ENCODE assay signal across 22 cellular contexts in genomic region chr4:77805802-77806201, GRCh38. TPM values are rescaled to one million over a fixed set of nuclear protein-coding genes. Genes with fewer than 3 reads are reported as not detected.
DNase-seq lines count a peak whose midpoint lies in the region; ATAC-seq lines count a peak whose summit lies in the region.
"Had no signal": no experiment of that assay in that cellular context is flagged by ENCODE, and none has a peak within 500 bp of the region (broad histone marks: within the 10 kb centered on the region; RNA-seq: fewer than 3 reads in every experiment).

No MANE protein-coding gene starts in this region.

- CTCF ChIA-PET in activated CD4-positive, alpha-beta T cell treated with anti-CD3 and anti-CD28 coated beads for 36 hours (lab: Charles Lee), result interaction anchor here (0.7 to 0.9 kb wide), 2 partner anchors 11 to 59 kb away, joined by 3 read pairs; no protein-coding TSS in a partner anchor
- CTCF ChIA-PET in activated CD4-positive, alpha-beta T cell treated with anti-CD3 and anti-CD28 coated beads, Interleukin-2, amount 10 ng/mL, durations not matched to agents 7 days and 5 days (lab: Charles Lee), result interaction anchor here (1.2 kb wide), 1 partner anchor 82 kb away, joined by 3 read pairs; no protein-coding TSS in a partner anchor
- CTCF ChIA-PET in CD8-positive, alpha-beta memory T cell (lab: Charles Lee), result no interaction called here

- no peaks in the 10 kb centered on the region for H3K27me3 Mint-ChIP-seq in activated CD4-positive, alpha-beta T cell treated with anti-CD3 and anti-CD28 coated beads for 36 hours
- H3K27me3 Mint-ChIP-seq in activated CD4-positive, alpha-beta T cell treated with anti-CD3 and anti-CD28 coated beads, Interleukin-2, amount 10 ng/mL, durations not matched to agents 7 days and 5 days, result no peaks in the 10 kb centered on the region
- H3K27me3 Mint-ChIP-seq in CD8-positive, alpha-beta memory T cell, result no peaks in the 10 kb centered on the region
- no peaks in the 10 kb centered on the region for H3K27me3 Mint-ChIP-seq in activated naive CD8-positive, alpha-beta T cell treated with anti-CD3 and anti-CD28 coated beads for 36 hours
- no peaks in the 10 kb centered on the region for H3K27me3 Mint-ChIP-seq in natural killer cell treated with Interleukin-12 subunit alpha and Interleukin-12 subunit beta and Interleukin-15 and Interleukin-18, amount 100 ng/mL, for 72 hours
- H3K27me3 Mint-ChIP-seq: progenitor cell of endocrine pancreas had no signal

- H3K27me3 ChIP-seq in CD8-positive, alpha-beta memory T cell (ENCODE audit: insufficient read depth, low read length, poor library complexity, severe bottlenecking), result no peaks in the 10 kb centered on the region
- no peaks in the 10 kb centered on the region for H3K27me3 ChIP-seq in H7 (ENCODE audit: control insufficient read depth, insufficient read depth, low read length)
- H3K27me3 ChIP-seq: upper lobe of left lung had no signal

- H3K27ac ChIP-seq in CD8-positive, alpha-beta memory T cell (ENCODE audit: low read depth, low read length), result no peak overlapping the region
- H3K27ac ChIP-seq: A549, HL-60, lower lobe of right lung, upper lobe of left lung had no signal

- H3K4me3 ChIP-seq in CD8-positive, alpha-beta memory T cell (ENCODE audit: low read length), result no peak overlapping the region
- no peak overlapping the region for H3K4me3 ChIP-seq in H7 (ENCODE audit: insufficient read depth, low read depth, low read length)
- H3K4me3 ChIP-seq: A549, lower lobe of right lung, mucosa of descending colon, upper lobe of left lung had no signal

- no peaks in the 10 kb centered on the region for H3K36me3 ChIP-seq in CD8-positive, alpha-beta memory T cell (ENCODE audit: insufficient read depth, low read length)
- no peaks in the 10 kb centered on the region for H3K36me3 ChIP-seq in H7 (replicated peaks; ENCODE audit: control insufficient read depth, insufficient read depth, low read length)
- H3K36me3 ChIP-seq: upper lobe of left lung had no signal

- intact Hi-C loops in activated CD4-positive, alpha-beta T cell treated with anti-CD3 and anti-CD28 coated beads for 36 hours (cut with DNase I, micrococcal nuclease), result loop anchor here in 1 of 2 experiments (1.0 kb wide), 1 partner anchor 8 kb away; no protein-coding TSS in a partner anchor

- no peaks in the 10 kb centered on the region for H3K9me3 Mint-ChIP-seq in activated CD4-positive, alpha-beta T cell treated with anti-CD3 and anti-CD28 coated beads for 36 hours (ENCODE audit: low read depth)
- H3K9me3 Mint-ChIP-seq in activated CD4-positive, alpha-beta T cell treated with anti-CD3 and anti-CD28 coated beads, Interleukin-2, amount 10 ng/mL, durations not matched to agents 7 days and 5 days, result no peaks in the 10 kb centered on the region
- no peaks in the 10 kb centered on the region for H3K9me3 Mint-ChIP-seq in CD8-positive, alpha-beta memory T cell
- peaks cover 2% of the 10 kb centered on the region for H3K9me3 Mint-ChIP-seq in activated naive CD8-positive, alpha-beta T cell treated with anti-CD3 and anti-CD28 coated beads for 36 hours
- H3K9me3 Mint-ChIP-seq in natural killer cell treated with Interleukin-12 subunit alpha and Interleukin-12 subunit beta and Interleukin-15 and Interleukin-18, amount 100 ng/mL, for 72 hours, result no peaks in the 10 kb centered on the region
- H3K9me3 Mint-ChIP-seq: H9 had no signal

- no peaks in the 10 kb centered on the region for H3K9me3 ChIP-seq in CD8-positive, alpha-beta memory T cell (ENCODE audit: low read length)
- H3K9me3 ChIP-seq: A549, Caco-2, lower lobe of right lung, mucosa of descending colon, upper lobe of left lung had no signal

- peak overlapping the region; percentile 67 for H3K27ac Mint-ChIP-seq in activated CD4-positive, alpha-beta T cell treated with anti-CD3 and anti-CD28 coated beads for 36 hours
- no peak overlapping the region for H3K27ac Mint-ChIP-seq in activated CD4-positive, alpha-beta T cell treated with anti-CD3 and anti-CD28 coated beads, Interleukin-2, amount 10 ng/mL, durations not matched to agents 7 days and 5 days
- peak overlapping the region in 6 of 8 donors; percentile 2 to 75 (median 34) for H3K27ac Mint-ChIP-seq in CD8-positive, alpha-beta memory T cell
- peak overlapping the region; percentile 74 for H3K27ac Mint-ChIP-seq in activated naive CD8-positive, alpha-beta T cell treated with anti-CD3 and anti-CD28 coated beads for 36 hours
- peak overlapping the region; percentile 45 to 49 for H3K27ac Mint-ChIP-seq in natural killer cell treated with Interleukin-12 subunit alpha and Interleukin-12 subunit beta and Interleukin-15 and Interleukin-18, amount 100 ng/mL, for 72 hours
- H3K27ac Mint-ChIP-seq: progenitor cell of endocrine pancreas had no signal

- DNase-seq in activated CD4-positive, alpha-beta T cell treated with anti-CD3 and anti-CD28 coated beads for 36 hours, result no peak
- no peak for DNase-seq in activated CD4-positive, alpha-beta T cell treated with anti-CD3 and anti-CD28 coated beads, Interleukin-2, amount 10 ng/mL, durations not matched to agents 7 days and 5 days
- DNase-seq in CD8-positive, alpha-beta memory T cell, result no peak
- no peak for DNase-seq in activated naive CD8-positive, alpha-beta T cell treated with anti-CD3 and anti-CD28 coated beads for 36 hours
- DNase-seq in natural killer cell treated with Interleukin-12 subunit alpha and Interleukin-12 subunit beta and Interleukin-15 and Interleukin-18, amount 100 ng/mL, for 72 hours (ENCODE audit: low spot score), result no peak
- DNase-seq in H7, result no peak
- DNase-seq: activated naive CD4-positive, alpha-beta T cell treated with Interleukin-2 at 50 U/mL for 16 hours; Caco-2; central memory CD4-positive, alpha-beta T cell; DMS79 treated with DMSO at 0.1 percent for 48 hours; H9; lower lobe of right lung; mucosa of descending colon; NCI-H1092; NCI-H1930; NCI-H526; upper lobe of left lung had no signal

- H3K36me3 Mint-ChIP-seq in activated CD4-positive, alpha-beta T cell treated with anti-CD3 and anti-CD28 coated beads for 36 hours (ENCODE audit: low read depth), result peaks cover 18% of the 10 kb centered on the region
- H3K36me3 Mint-ChIP-seq in activated CD4-positive, alpha-beta T cell treated with anti-CD3 and anti-CD28 coated beads, Interleukin-2, amount 10 ng/mL, durations not matched to agents 7 days and 5 days (ENCODE audit: low read depth), result peaks cover 36% of the 10 kb centered on the region
- H3K36me3 Mint-ChIP-seq in CD8-positive, alpha-beta memory T cell, result peaks cover 0 to 52% (median 7%) of the 10 kb centered on the region in 3 donors
- H3K36me3 Mint-ChIP-seq in activated naive CD8-positive, alpha-beta T cell treated with anti-CD3 and anti-CD28 coated beads for 36 hours, result peaks cover 32% of the 10 kb centered on the region
- H3K36me3 Mint-ChIP-seq in natural killer cell treated with Interleukin-12 subunit alpha and Interleukin-12 subunit beta and Interleukin-15 and Interleukin-18, amount 100 ng/mL, for 72 hours, result no peaks in the 10 kb centered on the region

- POLR2A ChIA-PET in activated CD4-positive, alpha-beta T cell treated with anti-CD3 and anti-CD28 coated beads for 36 hours (lab: Charles Lee), result interaction anchor here (0.7 kb wide), 1 partner anchor 10 kb away, joined by 3 read pairs; no protein-coding TSS in a partner anchor
- POLR2A ChIA-PET in activated CD4-positive, alpha-beta T cell treated with anti-CD3 and anti-CD28 coated beads, Interleukin-2, amount 10 ng/mL, durations not matched to agents 7 days and 5 days (lab: Charles Lee), result no interaction called here
- POLR2A ChIA-PET in CD8-positive, alpha-beta memory T cell (lab: Charles Lee), result interaction anchor here (1.4 kb wide), 1 partner anchor 57 kb away, joined by 4 read pairs; the partner anchor contains the start of gene MRPL1

- peaks cover 74% of the 10 kb centered on the region for H3K4me1 Mint-ChIP-seq in activated CD4-positive, alpha-beta T cell treated with anti-CD3 and anti-CD28 coated beads for 36 hours
- H3K4me1 Mint-ChIP-seq in activated CD4-positive, alpha-beta T cell treated with anti-CD3 and anti-CD28 coated beads, Interleukin-2, amount 10 ng/mL, durations not matched to agents 7 days and 5 days, result peaks cover 51% of the 10 kb centered on the region
- H3K4me1 Mint-ChIP-seq in CD8-positive, alpha-beta memory T cell, result peaks cover 78 to 93% (median 93%) of the 10 kb centered on the region in 3 donors
- H3K4me1 Mint-ChIP-seq in activated naive CD8-positive, alpha-beta T cell treated with anti-CD3 and anti-CD28 coated beads for 36 hours, result peaks cover 64% of the 10 kb centered on the region
- H3K4me1 Mint-ChIP-seq in natural killer cell treated with Interleukin-12 subunit alpha and Interleukin-12 subunit beta and Interleukin-15 and Interleukin-18, amount 100 ng/mL, for 72 hours (ENCODE audit: low read depth in 2 of 2), result peaks cover 55 to 59% of the 10 kb centered on the region in 2 donors

- no peak overlapping the region for H3K4me3 Mint-ChIP-seq in activated CD4-positive, alpha-beta T cell treated with anti-CD3 and anti-CD28 coated beads for 36 hours
- no peak overlapping the region for H3K4me3 Mint-ChIP-seq in activated CD4-positive, alpha-beta T cell treated with anti-CD3 and anti-CD28 coated beads, Interleukin-2, amount 10 ng/mL, durations not matched to agents 7 days and 5 days
- H3K4me3 Mint-ChIP-seq in CD8-positive, alpha-beta memory T cell, result peak overlapping the region in 6 of 7 donors; percentile 25 to 57 (median 36)
- peak overlapping the region; percentile 14 for H3K4me3 Mint-ChIP-seq in activated naive CD8-positive, alpha-beta T cell treated with anti-CD3 and anti-CD28 coated beads for 36 hours
- no peak overlapping the region for H3K4me3 Mint-ChIP-seq in natural killer cell treated with Interleukin-12 subunit alpha and Interleukin-12 subunit beta and Interleukin-15 and Interleukin-18, amount 100 ng/mL, for 72 hours
- H3K4me3 Mint-ChIP-seq: H9 had no signal

- ATAC-seq in activated CD4-positive, alpha-beta T cell treated with anti-CD3 and anti-CD28 coated beads for 36 hours, result no peak
- no peak for ATAC-seq in natural killer cell treated with Interleukin-12 subunit alpha and Interleukin-12 subunit beta and Interleukin-15 and Interleukin-18, amount 100 ng/mL, for 72 hours
- ATAC-seq in GM18519 (IDR thresholded peaks at IDR 0.05; ENCODE audit: low FRiP score, unreplicated experiment) (no peak), HG02588 (IDR thresholded peaks at IDR 0.05; ENCODE audit: unreplicated experiment) (no peak)
- ATAC-seq: A549, lower lobe of right lung, mucosa of descending colon had no signal

- peaks cover 65% of the 10 kb centered on the region for H3K4me1 ChIP-seq in CD8-positive, alpha-beta memory T cell (ENCODE audit: insufficient read depth, low read length)
- H3K4me1 ChIP-seq: Caco-2 had no signal

RNA-seq across cellular contexts. Expression of gene CNOT6L, which starts 13.4 kb away (rescaled TPM):
- 100 to 1,000 TPM; 111 to 122 TPM for total RNA-seq in activated CD4-positive, alpha-beta T cell treated with anti-CD3 and anti-CD28 coated beads for 36 hours
- total RNA-seq in activated CD4-positive, alpha-beta T cell treated with anti-CD3 and anti-CD28 coated beads, Interleukin-2, amount 10 ng/mL, durations not matched to agents 7 days and 5 days, result 100 to 1,000 TPM; 108 to 122 TPM
- 100 to 1,000 TPM in 1 of 2 experiments, 10 to 100 TPM in 1; 96.5 to 100 TPM for total RNA-seq in CD8-positive, alpha-beta memory T cell
- polyA plus RNA-seq in CD8-positive, alpha-beta memory T cell, result 45.2 TPM
- total RNA-seq in activated naive CD8-positive, alpha-beta T cell treated with anti-CD3 and anti-CD28 coated beads for 36 hours, result 10 to 100 TPM; 85.1 to 88.8 TPM
- total RNA-seq in natural killer cell treated with Interleukin-12 subunit alpha and Interleukin-12 subunit beta and Interleukin-15 and Interleukin-18, amount 100 ng/mL, for 72 hours, result 100 to 1,000 TPM in 1 of 2 donors, 10 to 100 TPM in 1; 90.2 to 130 TPM
- total RNA-seq in H7 (2014; rRNA removed; shearing (Covaris generic)), result 5.1 and 8.7 TPM in 2 replicates

RNA-seq across cellular contexts. Expression of gene MRPL1, which starts 56.8 kb away (rescaled TPM):
- total RNA-seq in activated CD4-positive, alpha-beta T cell treated with anti-CD3 and anti-CD28 coated beads for 36 hours, result 10 to 100 TPM; 61.1 to 70.6 TPM
- total RNA-seq in activated CD4-positive, alpha-beta T cell treated with anti-CD3 and anti-CD28 coated beads, Interleukin-2, amount 10 ng/mL, durations not matched to agents 7 days and 5 days, result 10 to 100 TPM; 33.6 to 35.8 TPM
- total RNA-seq in CD8-positive, alpha-beta memory T cell, result 10 to 100 TPM; 88.4 to 93.8 TPM
- polyA plus RNA-seq in CD8-positive, alpha-beta memory T cell, result 26.5 TPM
- total RNA-seq in activated naive CD8-positive, alpha-beta T cell treated with anti-CD3 and anti-CD28 coated beads for 36 hours, result 100 to 1,000 TPM; 103 to 112 TPM
- total RNA-seq in natural killer cell treated with Interleukin-12 subunit alpha and Interleukin-12 subunit beta and Interleukin-15 and Interleukin-18, amount 100 ng/mL, for 72 hours, result 10 to 100 TPM; 39.6 to 53.1 TPM
- 16.8 and 28.7 TPM in 2 replicates for total RNA-seq in H7 (2014; rRNA removed; shearing (Covaris generic))

Comparison
In these comparisons a context has a peak if more than half of its experiments do, and no peak if none do; other contexts are left out.
1. H3K4me3 Mint-ChIP-seq: peak in CD8-positive, alpha-beta memory T cell (6 of 7) and activated naive CD8-positive, alpha-beta T cell treated with anti-CD3 and anti-CD28 coated beads for 36 hours (single experiment); none in activated CD4-positive, alpha-beta T cell treated with anti-CD3 and anti-CD28 coated beads for 36 hours (single experiment), activated CD4-positive, alpha-beta T cell treated with anti-CD3 and anti-CD28 coated beads, Interleukin-2, amount 10 ng/mL, durations not matched to agents 7 days and 5 days (single experiment) and natural killer cell treated with Interleukin-12 subunit alpha and Interleukin-12 subunit beta and Interleukin-15 and Interleukin-18, amount 100 ng/mL, for 72 hours (single experiment).